Comparison of ENCODE assay signal across 11 cellular contexts in the genomic region with DNA sequence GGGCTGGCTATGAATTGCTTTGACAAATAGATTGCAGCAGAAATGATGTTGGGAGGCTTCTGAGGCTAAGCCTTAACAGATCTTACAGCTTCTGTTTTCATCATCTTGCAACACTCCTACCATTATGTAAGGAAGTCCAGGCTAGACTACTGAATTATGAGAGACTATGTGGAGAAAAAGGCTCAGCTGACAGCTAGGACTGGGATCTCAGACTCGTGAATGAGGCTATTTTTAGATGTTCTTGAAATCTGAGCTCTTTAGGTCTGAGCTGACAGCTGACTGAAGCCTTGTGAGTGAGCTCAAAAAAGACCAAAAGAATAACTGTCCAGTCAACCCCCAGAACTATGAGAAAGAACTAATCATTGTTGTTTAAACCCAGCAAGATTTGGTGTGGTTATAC.
DNase-seq lines count a peak whose midpoint lies in the region; ATAC-seq and TF ChIP-seq lines count a peak whose summit lies in the region.
"Had no signal": no experiment of that assay in that cellular context is flagged by ENCODE, and none has a peak within 500 bp of the region (broad histone marks: within the 10 kb centered on the region; RNA-seq: fewer than 3 reads in every experiment).

No MANE protein-coding gene starts in this region.

- no peak for ATAC-seq in GM18909 (IDR thresholded peaks at IDR 0.05; ENCODE audit: poor library complexity, unreplicated experiment)

- H3F3A ChIP-seq in GM23248 (ENCODE audit: insufficient read depth) = no peaks in the 10 kb centered on the region

- H3K27me3 ChIP-seq in GM23248 (replicated peaks; ENCODE audit: insufficient read depth) = no peaks in the 10 kb centered on the region
- no peaks in the 10 kb centered on the region for H3K27me3 ChIP-seq in parathyroid adenoma (ENCODE audit: control insufficient read depth, insufficient read depth, low read length)
- H3K27me3 ChIP-seq: adrenal gland had no signal

- H3K36me3 ChIP-seq in GM23248 (ENCODE audit: low read depth) (no peaks in the 10 kb centered on the region), parathyroid adenoma (ENCODE audit: control insufficient read depth, insufficient read depth, low read length) (no peaks in the 10 kb centered on the region)
- H3K36me3 ChIP-seq: adrenal gland had no signal

- DNase-seq in GM23248 (peak; percentile 6), NCI-H510A (lab: John Stamatoyannopoulos, UW) (peak; percentile 22), fibroblast of mammary gland (ENCODE audit: low read depth) (peak; percentile 5), SW 1271 (lab: John Stamatoyannopoulos, UW) (no peak), ecto neural progenitor cell (ENCODE audit: low spot score) (no peak)
- DNase-seq in stimulated activated CD4-positive, alpha-beta T cell treated with anti-CD3 and anti-CD28 coated beads, Interleukin-1b, Interleukin-23, amount 100 ng/mL, for 48 hours = no peak
- DNase-seq: activated B cell treated with CpG ODN at 0.5 μM for 24 hours, adrenal gland, NCI-H1930 had no signal

- H3K4me1 ChIP-seq in GM23248 (ENCODE audit: insufficient read depth) (no peaks in the 10 kb centered on the region), parathyroid adenoma (peaks cover 3% of the 10 kb centered on the region)
- H3K4me1 ChIP-seq: adrenal gland had no signal

- no peak overlapping the region for H3K27ac ChIP-seq in GM23248
- no peak overlapping the region for H3K27ac ChIP-seq in parathyroid adenoma
- H3K27ac ChIP-seq: adrenal gland had no signal

- no peaks in the 10 kb centered on the region for H3K9me2 ChIP-seq in GM23248 (ENCODE audit: insufficient read depth)

- H4K20me1 ChIP-seq in GM23248 (ENCODE audit: insufficient read depth) = no peaks in the 10 kb centered on the region

- TF ChIP-seq CTCF in fibroblast of mammary gland (conservative IDR thresholded peaks at IDR 0.05; ENCODE audit: control insufficient read depth, insufficient read depth, low read depth, low read length) (no peak), parathyroid adenoma (IDR thresholded peaks at IDR 0.05) (no peak)

- WGBS in GM23248 (ENCODE audit: low coverage in 1 of 2, low lambda C conversion rate in 2 of 2, missing lambda C conversion rate in 2 of 2), 2 experiments = 2 to 5% methylated on average over 1 of the region's 1 CpG

- no peaks in the 10 kb centered on the region for H3K79me2 ChIP-seq in GM23248 (ENCODE audit: insufficient read depth)
- H3K79me2 ChIP-seq in parathyroid adenoma = no peaks in the 10 kb centered on the region

- no peaks in the 10 kb centered on the region for H3K9me3 ChIP-seq in GM23248 (ENCODE audit: low read depth)
- no peaks in the 10 kb centered on the region for H3K9me3 ChIP-seq in parathyroid adenoma (ENCODE audit: control insufficient read depth, low read length)
- H3K9me3 ChIP-seq: adrenal gland had no signal

- H3K4me3 ChIP-seq in GM23248 (no peak overlapping the region), fibroblast of mammary gland (ENCODE audit: control insufficient read depth, low read depth, low read length) (no peak overlapping the region), parathyroid adenoma (ENCODE audit: low read depth, low read length) (no peak overlapping the region)
- H3K4me3 ChIP-seq: adrenal gland had no signal

- H2AFZ ChIP-seq in GM23248 (no peak overlapping the region), parathyroid adenoma (peak overlapping the region; percentile 26)

- no peak overlapping the region for H3K9ac ChIP-seq in GM23248
- no peak overlapping the region for H3K9ac ChIP-seq in parathyroid adenoma

- H3K4me2 ChIP-seq in GM23248 (ENCODE audit: unreplicated experiment) (no peak overlapping the region), parathyroid adenoma (ENCODE audit: low read length) (peak overlapping the region; percentile 29)

- in situ Hi-C loops in GM23248 (cut with MboI) = no loop called here

Comparison
In these comparisons a context has a peak if more than half of its experiments do, and no peak if none do; other contexts are left out.
1. DNase-seq: peak in GM23248 (single experiment), NCI-H510A (single experiment) and fibroblast of mammary gland (single experiment); none in stimulated activated CD4-positive, alpha-beta T cell treated with anti-CD3 and anti-CD28 coated beads, Interleukin-1b, Interleukin-23, amount 100 ng/mL, for 48 hours (single experiment), SW 1271 (0 of 2) and ecto neural progenitor cell (single experiment).